19 cellular contexts compared by ENCODE assay signal in the genomic region with DNA sequence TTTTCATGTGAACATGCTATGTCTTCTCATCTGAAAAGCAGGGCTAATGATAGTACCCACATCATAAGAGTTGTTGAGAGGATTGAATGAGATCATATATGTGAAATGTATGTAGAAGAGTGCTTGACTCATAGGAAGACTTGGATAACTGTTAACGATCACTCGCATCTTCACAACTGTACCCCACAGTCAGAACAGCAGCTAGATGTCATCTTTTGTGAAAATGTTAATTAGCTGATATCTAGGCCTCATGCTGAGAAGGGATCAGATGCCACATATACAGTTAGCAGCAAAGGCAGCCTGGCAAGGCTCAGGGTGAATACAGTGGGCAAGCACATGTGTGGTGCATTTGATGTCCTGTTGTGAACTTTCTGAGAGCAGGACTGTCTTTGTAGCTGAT. TPM values are rescaled to one million over a fixed set of nuclear protein-coding genes. Genes with fewer than 3 reads are reported as not detected.
A peak's percentile ranks its signal among the peaks of the same experiment; 100 is the strongest.
DNase-seq lines count a peak whose midpoint lies in the region; ATAC-seq, FAIRE-seq and TF ChIP-seq lines count a peak whose summit lies in the region.
"Had no signal": no experiment of that assay in that cellular context is flagged by ENCODE, and none has a peak within 500 bp of the region (broad histone marks: within the 10 kb centered on the region; RNA-seq: fewer than 3 reads in every experiment).

No MANE protein-coding gene starts in this region.

- 100% methylated on average over 2 of the region's 2 CpGs for WGBS in mesenchymal stem cell

- ATAC-seq in activated CD4-positive, CD25-positive, alpha-beta regulatory T cell treated with anti-CD3 and anti-CD28 coated beads, Interleukin-2, amount 50 U/mL, for 24 hours = peak; percentile 30 to 59
- ATAC-seq in naive thymus-derived CD4-positive, alpha-beta T cell = no peak
- ATAC-seq in stimulated activated naive CD8-positive, alpha-beta T cell treated with anti-CD3 and anti-CD28 coated beads, Interleukin-15, amount 100 ng/mL, for 72 hours = no peak
- ATAC-seq in GM19452 (IDR thresholded peaks at IDR 0.05; ENCODE audit: unreplicated experiment) = no peak
- ATAC-seq: CD8-positive, alpha-beta T cell had no signal

- TF ChIP-seq CTCF in Calu3 (IDR thresholded peaks at IDR 0.05; ENCODE audit: unreplicated experiment) = no peak

- H2BK120ac ChIP-seq in mesenchymal stem cell (ENCODE audit: low read depth, low read length) = no peak overlapping the region

- no peak overlapping the region for H3K4me3 ChIP-seq in mesenchymal stem cell (ENCODE audit: insufficient read depth in 1 of 2, low read depth in 1 of 2, low read length in 2 of 2)
- no peak overlapping the region for H3K4me3 ChIP-seq in naive thymus-derived CD4-positive, alpha-beta T cell (ENCODE audit: low read length)
- H3K4me3 ChIP-seq: HAP-1 had no signal

- H3K4me1 ChIP-seq in mesenchymal stem cell (ENCODE audit: control insufficient read depth, insufficient read depth, low read depth, low read length) = no peaks in the 10 kb centered on the region
- no peaks in the 10 kb centered on the region for H3K4me1 ChIP-seq in naive thymus-derived CD4-positive, alpha-beta T cell (ENCODE audit: control insufficient read depth in 2 of 2, insufficient read depth in 2 of 2, low read length in 2 of 2)
- H3K4me1 ChIP-seq: HAP-1 had no signal

- intact Hi-C loops in Calu3 (cut with micrococcal nuclease; ENCODE audit: unreplicated experiment) = no loop called here
- intact Hi-C loops in naive thymus-derived CD4-positive, alpha-beta T cell (cut with micrococcal nuclease) = no loop called here

- H3K79me1 ChIP-seq in mesenchymal stem cell (replicated peaks; ENCODE audit: low read length, poor library complexity, severe bottlenecking) = peaks cover 17% of the 10 kb centered on the region

- peak overlapping the region; percentile 8 for H3K27ac Mint-ChIP-seq in Calu3 (ENCODE audit: unreplicated experiment)
- H3K27ac Mint-ChIP-seq in naive thymus-derived CD4-positive, alpha-beta T cell = no peak overlapping the region
- H3K27ac Mint-ChIP-seq in stimulated activated naive CD8-positive, alpha-beta T cell treated with anti-CD3 and anti-CD28 coated beads, Interleukin-15, amount 100 ng/mL, for 72 hours = no peak overlapping the region
- H3K27ac Mint-ChIP-seq: CD8-positive, alpha-beta T cell; IgD-negative memory B cell had no signal

- no peaks in the 10 kb centered on the region for H3K27me3 Mint-ChIP-seq in Calu3 (ENCODE audit: unreplicated experiment)
- peaks cover 0 to 16% (median 0%) of the 10 kb centered on the region in 5 donors for H3K27me3 Mint-ChIP-seq in naive thymus-derived CD4-positive, alpha-beta T cell
- H3K27me3 Mint-ChIP-seq in stimulated activated naive CD8-positive, alpha-beta T cell treated with anti-CD3 and anti-CD28 coated beads, Interleukin-15, amount 100 ng/mL, for 72 hours = no peaks in the 10 kb centered on the region
- H3K27me3 Mint-ChIP-seq: IgD-negative memory B cell had no signal

- DNase-seq in activated CD4-positive, CD25-positive, alpha-beta regulatory T cell (lab: John Stamatoyannopoulos, UW) = no peak
- no peak for DNase-seq in Calu3
- DNase-seq in H54 (ENCODE audit: insufficient read length, low spot score) = no peak
- DNase-seq in mesenchymal stem cell = no peak
- DNase-seq in naive thymus-derived CD4-positive, alpha-beta T cell = no peak
- DNase-seq in stimulated activated naive CD8-positive, alpha-beta T cell treated with anti-CD3 and anti-CD28 coated beads, Interleukin-15, amount 100 ng/mL, for 72 hours = no peak
- DNase-seq: CD8-positive, alpha-beta T cell; DND-41; Kasumi-1; NCI-H1105; NCI-H187; NCI-H2171 treated with DMSO at 0.1 percent for 48 hours; NCI-H774 had no signal

- no peak overlapping the region for H3K4me2 ChIP-seq in mesenchymal stem cell (ENCODE audit: low read length, poor library complexity, severe bottlenecking)

- H3K27me3 ChIP-seq in mesenchymal stem cell (ENCODE audit: control insufficient read depth in 1 of 2, insufficient read depth in 1 of 2, low read length in 2 of 2) = no peaks in the 10 kb centered on the region
- H3K27me3 ChIP-seq in naive thymus-derived CD4-positive, alpha-beta T cell (ENCODE audit: control insufficient read depth in 2 of 2, insufficient read depth in 2 of 2, low read length in 2 of 2) = no peaks in the 10 kb centered on the region

- H3K18ac ChIP-seq in mesenchymal stem cell (ENCODE audit: low read depth in 1 of 2, low read length in 2 of 2) = no peak overlapping the region

- peaks cover 10 to 30% of the 10 kb centered on the region in 2 experiments for H3K36me3 ChIP-seq in mesenchymal stem cell (ENCODE audit: control insufficient read depth in 1 of 2, insufficient read depth in 2 of 2, low read depth in 1 of 2, low read length in 2 of 2)
- H3K36me3 ChIP-seq in naive thymus-derived CD4-positive, alpha-beta T cell (ENCODE audit: control insufficient read depth in 2 of 3, insufficient read depth in 3 of 3, low read length in 3 of 3) = no peaks in the 10 kb centered on the region
- H3K36me3 ChIP-seq: HAP-1 had no signal

- CTCF ChIA-PET in Calu3 (lab: Charles Lee) = interaction anchor here (0.6 kb wide), 1 partner anchor 1176 kb away, joined by 3 read pairs; no protein-coding TSS in a partner anchor
- CTCF ChIA-PET in naive thymus-derived CD4-positive, alpha-beta T cell (lab: Charles Lee) = no interaction called here

- peak overlapping the region in 1 of 2 experiments; percentile 51 for H3K14ac ChIP-seq in mesenchymal stem cell (ENCODE audit: low read length in 2 of 2)

- H3K36me3 Mint-ChIP-seq in Calu3 (ENCODE audit: insufficient read depth, unreplicated experiment) = no peaks in the 10 kb centered on the region
- peaks cover 0 to 6% (median 0%) of the 10 kb centered on the region in 5 donors for H3K36me3 Mint-ChIP-seq in naive thymus-derived CD4-positive, alpha-beta T cell
- H3K36me3 Mint-ChIP-seq: CD8-positive, alpha-beta T cell had no signal

- no peak overlapping the region for H4K91ac ChIP-seq in mesenchymal stem cell (ENCODE audit: low read length)

- H3K27ac ChIP-seq in mesenchymal stem cell (ENCODE audit: low read length, poor library complexity, severe bottlenecking) = no peak overlapping the region
- no peak overlapping the region for H3K27ac ChIP-seq in naive thymus-derived CD4-positive, alpha-beta T cell (ENCODE audit: low read depth, low read length)

- no TSS peak for BruUV-seq in Calu3 (replicated peaks; lab: Mats Ljungman, UMichigan)

- H2BK5ac ChIP-seq in mesenchymal stem cell (ENCODE audit: low read depth, low read length, poor library complexity, severe bottlenecking) = no peak overlapping the region

- H3K9me3 ChIP-seq in mesenchymal stem cell (ENCODE audit: control insufficient read depth, low read length) = no peaks in the 10 kb centered on the region
- no peaks in the 10 kb centered on the region for H3K9me3 ChIP-seq in naive thymus-derived CD4-positive, alpha-beta T cell (ENCODE audit: control insufficient read depth in 2 of 3, low read length in 3 of 3)
- H3K9me3 ChIP-seq: HAP-1 had no signal

- peak overlapping the region in 1 of 2 experiments; percentile 64 for H3K23ac ChIP-seq in mesenchymal stem cell (ENCODE audit: low read length in 2 of 2)

- no peak overlapping the region for H2AFZ ChIP-seq in mesenchymal stem cell (ENCODE audit: low read depth, low read length)

- TF ChIP-seq POLR2A in H54 (IDR thresholded peaks at IDR 0.05; ENCODE audit: low read depth, low read length) = no peak

- H3K9me3 Mint-ChIP-seq in Calu3 (ENCODE audit: low read depth, unreplicated experiment) = no peaks in the 10 kb centered on the region
- no peaks in the 10 kb centered on the region for H3K9me3 Mint-ChIP-seq in naive thymus-derived CD4-positive, alpha-beta T cell
- H3K9me3 Mint-ChIP-seq in stimulated activated naive CD8-positive, alpha-beta T cell treated with anti-CD3 and anti-CD28 coated beads, Interleukin-15, amount 100 ng/mL, for 72 hours = no peaks in the 10 kb centered on the region
- H3K9me3 Mint-ChIP-seq: CD8-positive, alpha-beta T cell; IgD-negative memory B cell had no signal

- H2AK5ac ChIP-seq in mesenchymal stem cell (ENCODE audit: low read length, severe bottlenecking) = no peak overlapping the region

- H3K9ac ChIP-seq in mesenchymal stem cell (ENCODE audit: low read length) = no peak overlapping the region

- H4K8ac ChIP-seq in mesenchymal stem cell (ENCODE audit: low read length) = no peak overlapping the region

- peaks cover 12% of the 10 kb centered on the region for H3K4me1 Mint-ChIP-seq in Calu3 (ENCODE audit: low read depth, unreplicated experiment)
- peaks cover 0 to 11% (median 0%) of the 10 kb centered on the region in 7 donors for H3K4me1 Mint-ChIP-seq in naive thymus-derived CD4-positive, alpha-beta T cell
- H3K4me1 Mint-ChIP-seq in stimulated activated naive CD8-positive, alpha-beta T cell treated with anti-CD3 and anti-CD28 coated beads, Interleukin-15, amount 100 ng/mL, for 72 hours = no peaks in the 10 kb centered on the region

- peak overlapping the region in 1 of 2 experiments; percentile 24 for H2BK12ac ChIP-seq in mesenchymal stem cell (ENCODE audit: low read length in 2 of 2)

- H3K4me3 Mint-ChIP-seq in Calu3 (ENCODE audit: low read depth, unreplicated experiment) = no peak overlapping the region
- no peak overlapping the region for H3K4me3 Mint-ChIP-seq in naive thymus-derived CD4-positive, alpha-beta T cell
- H3K4me3 Mint-ChIP-seq in stimulated activated naive CD8-positive, alpha-beta T cell treated with anti-CD3 and anti-CD28 coated beads, Interleukin-15, amount 100 ng/mL, for 72 hours = no peak overlapping the region
- H3K4me3 Mint-ChIP-seq: CD8-positive, alpha-beta T cell; IgD-negative memory B cell had no signal

- peak overlapping the region; percentile 55 for H2BK15ac ChIP-seq in mesenchymal stem cell (ENCODE audit: low read depth, poor library complexity, severe bottlenecking)

- no peak overlapping the region for H3K4ac ChIP-seq in mesenchymal stem cell (ENCODE audit: low read depth in 1 of 2, low read length in 2 of 2)

- FAIRE-seq in H54 (lab: Jason Lieb, UNC) = peak; percentile 82
- FAIRE-seq: D721Med, G401.6 had no signal

- POLR2A ChIA-PET in naive thymus-derived CD4-positive, alpha-beta T cell (lab: Charles Lee) = no interaction called here

RNA-seq across cellular contexts. Expression of a gene that starts 24.2 kb away (rescaled TPM):
- 37.0 and 47.9 TPM in 2 replicates for total RNA-seq in Calu3 (2022)
- polyA plus RNA-seq in mesenchymal stem cell (2013, experiment 1 of 2) = 33.5 TPM
- polyA plus RNA-seq in mesenchymal stem cell (2013, experiment 2 of 2) = 34.0 TPM
- 10 to 100 TPM in 2 of 5 experiments, 1 to 10 TPM in 1, under 1 TPM in 2; 0.30 to 17.0 (median 2.6) TPM for total RNA-seq in naive thymus-derived CD4-positive, alpha-beta T cell
- under 1 TPM in 1 of 2 donors, not detected in 1; 0.18 TPM for polyA plus RNA-seq in naive thymus-derived CD4-positive, alpha-beta T cell

Comparison
In these comparisons a context has a peak if more than half of its experiments do, and no peak if none do; other contexts are left out.
1. ATAC-seq: peak in activated CD4-positive, CD25-positive, alpha-beta regulatory T cell treated with anti-CD3 and anti-CD28 coated beads, Interleukin-2, amount 50 U/mL, for 24 hours (2 of 2); none in naive thymus-derived CD4-positive, alpha-beta T cell (single experiment), stimulated activated naive CD8-positive, alpha-beta T cell treated with anti-CD3 and anti-CD28 coated beads, Interleukin-15, amount 100 ng/mL, for 72 hours (single experiment) and GM19452 (single experiment).